ENCODE assay signal across 9 cellular contexts in the genomic region with DNA sequence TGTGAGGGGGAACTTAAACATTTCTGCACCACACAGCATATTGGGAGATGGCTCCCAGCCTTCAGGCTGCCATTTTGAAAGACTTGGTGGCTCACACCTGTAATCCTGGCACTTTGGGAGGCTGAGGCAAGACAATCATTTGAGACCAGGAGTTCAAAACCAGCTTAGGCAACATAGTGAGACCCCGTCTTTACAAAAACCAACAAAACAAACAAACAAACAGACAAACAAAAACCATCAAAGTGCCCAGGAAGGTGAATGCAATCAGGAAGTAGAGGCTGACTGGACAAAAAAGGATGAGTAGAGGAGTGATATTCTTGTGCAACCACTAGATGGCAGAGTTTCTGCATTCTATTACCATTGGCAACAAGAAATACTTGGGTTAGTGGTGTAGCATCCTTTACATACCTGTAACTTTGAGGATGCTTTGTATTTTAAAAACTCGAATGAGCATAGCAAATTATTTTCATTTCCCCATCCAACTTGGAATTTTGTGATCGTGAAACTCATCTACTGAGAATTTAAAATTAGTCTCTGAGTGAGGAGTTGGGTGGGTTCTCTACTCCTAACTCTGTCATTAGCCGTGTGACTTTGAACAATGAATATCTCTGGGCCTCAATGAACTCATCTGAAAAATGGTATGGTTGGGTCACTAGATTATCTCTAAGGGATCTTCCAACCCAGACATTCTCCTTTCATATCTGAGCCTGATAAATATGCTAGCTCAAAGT.
DNase-seq lines count a peak whose midpoint lies in the region; ATAC-seq lines count a peak whose summit lies in the region.
"Had no signal": no experiment of that assay in that cellular context is flagged by ENCODE, and none has a peak within 500 bp of the region (broad histone marks: within the 10 kb centered on the region; RNA-seq: fewer than 3 reads in every experiment).

No MANE protein-coding gene starts in this region.

- no peaks in the 10 kb centered on the region for H3K36me3 Mint-ChIP-seq in memory B cell

- peaks cover 20% of the 10 kb centered on the region for H3K4me1 Mint-ChIP-seq in memory B cell

- no peak overlapping the region for H3K4me3 Mint-ChIP-seq in memory B cell
- H3K4me3 Mint-ChIP-seq: dendritic cell treated with granulocyte-macrophage colony-stimulating factor and Interleukin-4, amounts not matched to agents 40 ng/mL and 50 ng/mL, for 4 days had no signal

- peak; percentile 12 for DNase-seq in activated CD4-positive, CD25-positive, alpha-beta regulatory T cell treated with anti-CD3 and anti-CD28 coated beads, Interleukin-2, amount 50 U/mL, for 16 hours (ENCODE audit: low read depth, low spot score)
- DNase-seq in activated CD4-positive, CD25-positive, alpha-beta regulatory T cell treated with anti-CD3 and anti-CD28 coated beads, Interleukin-2, amount 50 U/mL, for 72 hours: no peak
- DNase-seq in M059J (ENCODE audit: low read depth) (peak; percentile 78), SHP77 (lab: John Stamatoyannopoulos, UW) (peak; percentile 38 to 57), memory B cell (ENCODE audit: low spot score in 2 of 2) (peak in 1 of 2 donors; percentile 65)
- DNase-seq in effector CD4-positive, alpha-beta T cell: peak; percentile 29

- peaks cover 8% of the 10 kb centered on the region for H3K27me3 Mint-ChIP-seq in memory B cell

- ATAC-seq in GM21390 (IDR thresholded peaks at IDR 0.05; ENCODE audit: unreplicated experiment): peak; percentile 69
- ATAC-seq in memory B cell (ENCODE audit: low read depth): peak; percentile 61
- ATAC-seq in HG02970 (IDR thresholded peaks at IDR 0.05; ENCODE audit: low FRiP score, unreplicated experiment): no peak

- H3K9me3 Mint-ChIP-seq in memory B cell: no peaks in the 10 kb centered on the region
- H3K9me3 Mint-ChIP-seq: dendritic cell treated with granulocyte-macrophage colony-stimulating factor and Interleukin-4, amounts not matched to agents 40 ng/mL and 50 ng/mL, for 4 days had no signal

- no peak overlapping the region for H3K27ac Mint-ChIP-seq in memory B cell
- H3K27ac Mint-ChIP-seq: dendritic cell treated with granulocyte-macrophage colony-stimulating factor and Interleukin-4, amounts not matched to agents 40 ng/mL and 50 ng/mL, for 4 days had no signal
